19 cellular contexts compared by ENCODE assay signal in genomic region chr1:21705303-21705980, GRCh38. TPM values are rescaled to one million over a fixed set of nuclear protein-coding genes. Genes with fewer than 3 reads are reported as not detected.
DNase-seq lines count a peak whose midpoint lies in the region; ATAC-seq and TF ChIP-seq lines count a peak whose summit lies in the region.
"Had no signal": no experiment of that assay in that cellular context is flagged by ENCODE, and none has a peak within 500 bp of the region (broad histone marks: within the 10 kb centered on the region; RNA-seq: fewer than 3 reads in every experiment).

No MANE protein-coding gene starts in this region.

- no peak overlapping the region for H3K4me3 ChIP-seq in CD8-positive, alpha-beta memory T cell (ENCODE audit: low read length)
- no peak overlapping the region for H3K4me3 ChIP-seq in MM.1S (ENCODE audit: low read length)
- H3K4me3 ChIP-seq: suprapubic skin had no signal

- H3K9ac ChIP-seq in MM.1S (ENCODE audit: low read length), result no peak overlapping the region

- H3K27ac ChIP-seq in CD8-positive, alpha-beta memory T cell (ENCODE audit: low read depth, low read length), result peak overlapping the region; percentile 7
- no peak overlapping the region for H3K27ac ChIP-seq in MM.1S (ENCODE audit: low read length)
- H3K27ac ChIP-seq: suprapubic skin had no signal

- H3K27ac Mint-ChIP-seq in CD8-positive, alpha-beta memory T cell, result peak overlapping the region in 1 of 8 donors; percentile 11
- peak overlapping the region; percentile 66 for H3K27ac Mint-ChIP-seq in nephron progenitor cell
- H3K27ac Mint-ChIP-seq: mesothelial cell of epicardium, T-cell had no signal

- H3K79me2 ChIP-seq in MM.1S (ENCODE audit: low read length), result peaks cover 15% of the 10 kb centered on the region

- no peaks in the 10 kb centered on the region; the same call in 1 of the 2 replicates for H4K20me1 ChIP-seq in MM.1S (ENCODE audit: insufficient read depth, low read length)

- H3K4me1 ChIP-seq in CD8-positive, alpha-beta memory T cell (ENCODE audit: insufficient read depth, low read length), result no peaks in the 10 kb centered on the region
- peaks cover 32% of the 10 kb centered on the region for H3K4me1 ChIP-seq in MM.1S (ENCODE audit: low read length)

- H3F3A ChIP-seq in MM.1S (ENCODE audit: insufficient read depth, low read length), result peaks cover 13% of the 10 kb centered on the region

- H3K9me3 ChIP-seq in CD8-positive, alpha-beta memory T cell (ENCODE audit: low read length), result no peaks in the 10 kb centered on the region
- H3K9me3 ChIP-seq in MM.1S (replicated peaks; ENCODE audit: insufficient read depth, low read length), result no peaks in the 10 kb centered on the region
- H3K9me3 ChIP-seq: suprapubic skin had no signal

- no peaks in the 10 kb centered on the region for H3K9me3 Mint-ChIP-seq in CD8-positive, alpha-beta memory T cell
- H3K9me3 Mint-ChIP-seq in nephron progenitor cell, result no peaks in the 10 kb centered on the region
- H3K9me3 Mint-ChIP-seq: mesothelial cell of epicardium, T-cell had no signal

- no peak overlapping the region for H2AFZ ChIP-seq in MM.1S (ENCODE audit: low read length)

- POLR2A ChIA-PET in CD8-positive, alpha-beta memory T cell (lab: Charles Lee), result no interaction called here

- H3K36me3 Mint-ChIP-seq in CD8-positive, alpha-beta memory T cell, result peaks cover 9 to 76% (median 25%) of the 10 kb centered on the region in 3 donors
- peaks cover 36% of the 10 kb centered on the region for H3K36me3 Mint-ChIP-seq in nephron progenitor cell (ENCODE audit: low read depth)

- H3K27me3 ChIP-seq in CD8-positive, alpha-beta memory T cell (ENCODE audit: insufficient read depth, low read length, poor library complexity, severe bottlenecking), result no peaks in the 10 kb centered on the region
- H3K27me3 ChIP-seq in MM.1S (replicated peaks; ENCODE audit: insufficient read depth, low read length), result no peaks in the 10 kb centered on the region
- H3K27me3 ChIP-seq: suprapubic skin had no signal

- peaks cover 0 to under 1% (median 0%) of the 10 kb centered on the region in 3 donors for H3K4me1 Mint-ChIP-seq in CD8-positive, alpha-beta memory T cell
- H3K4me1 Mint-ChIP-seq in nephron progenitor cell, result peaks cover 35% of the 10 kb centered on the region
- H3K4me1 Mint-ChIP-seq: mesothelial cell of epicardium had no signal

- no peak for ATAC-seq in HG02588 (IDR thresholded peaks at IDR 0.05; ENCODE audit: unreplicated experiment)
- ATAC-seq: Right ventricle myocardium inferior, T-cell had no signal

- CTCF ChIA-PET in CD8-positive, alpha-beta memory T cell (lab: Charles Lee), result no interaction called here

- peak overlapping the region; percentile 38; the same call in 1 of the 2 replicates for H3K4me2 ChIP-seq in MM.1S (ENCODE audit: low read depth, low read length)

- no peak for TF ChIP-seq CTCF in MM.1S (IDR thresholded peaks at IDR 0.05; ENCODE audit: low read length)
- no peak for TF ChIP-seq CTCF in nephron progenitor cell (IDR thresholded peaks at IDR 0.05)

- peaks cover 45% of the 10 kb centered on the region for H3K36me3 ChIP-seq in CD8-positive, alpha-beta memory T cell (ENCODE audit: insufficient read depth, low read length)
- no peaks in the 10 kb centered on the region; the same call in 1 of the 2 replicates for H3K36me3 ChIP-seq in MM.1S (replicated peaks; ENCODE audit: insufficient read depth, low read length)

- no peak overlapping the region for H3K4me3 Mint-ChIP-seq in CD8-positive, alpha-beta memory T cell
- peak overlapping the region; percentile 13 for H3K4me3 Mint-ChIP-seq in nephron progenitor cell
- H3K4me3 Mint-ChIP-seq: mesothelial cell of epicardium, T-cell had no signal

- no peak for DNase-seq in CD8-positive, alpha-beta memory T cell
- no peak for DNase-seq in MM.1S
- DNase-seq in foreskin melanocyte, result peak; percentile 76
- DNase-seq in nephron progenitor cell, result no peak
- no peak for DNase-seq in activated CD4-positive, alpha-beta T cell treated with anti-CD3 and anti-CD28 coated beads for 4 hours
- DNase-seq in kidney glomerular epithelial cell (lab: John Stamatoyannopoulos, UW), result no peak
- no peak for DNase-seq in central memory CD4-positive, alpha-beta T cell
- DNase-seq: activated CD4-positive, alpha-beta T cell treated with anti-CD3 and anti-CD28 coated beads, Interleukin-2, amount 50 U/mL, for 4 hours; activated naive CD4-positive, alpha-beta T cell treated with Interleukin-2 at 50 U/mL for 16 hours; DMS79; effector CD8-positive, alpha-beta T cell; NCI-H1417; NCI-H524 treated with DMSO at 0.1 percent for 48 hours; stimulated activated CD8-positive, alpha-beta memory T cell treated with anti-CD3 and anti-CD28 coated beads, Interleukin-4, amount 100 ng/mL, for 48 hours; T-cell had no signal

- H3K9me2 ChIP-seq in MM.1S (replicated peaks; ENCODE audit: insufficient read depth, low read length), result no peaks in the 10 kb centered on the region

- H3K27me3 Mint-ChIP-seq in CD8-positive, alpha-beta memory T cell, result no peaks in the 10 kb centered on the region
- no peaks in the 10 kb centered on the region for H3K27me3 Mint-ChIP-seq in nephron progenitor cell (ENCODE audit: low read depth, poor library complexity)
- H3K27me3 Mint-ChIP-seq: T-cell had no signal

RNA-seq across cellular contexts. Expression of gene RAP1GAP, which starts 36.3 kb away (rescaled TPM):
- total RNA-seq in CD8-positive, alpha-beta memory T cell, result under 1 TPM; 0.44 to 0.50 TPM
- not detected for polyA plus RNA-seq in CD8-positive, alpha-beta memory T cell
